ENCODE assay signal across 8 cellular contexts in genomic region chr13:98033277-98034247, GRCh38.
DNase-seq lines count a peak whose midpoint lies in the region; ATAC-seq and TF ChIP-seq lines count a peak whose summit lies in the region.

No MANE protein-coding gene starts in this region.

- H3K4me1 Mint-ChIP-seq in endodermal cell = peaks cover 12% of the 10 kb centered on the region
- H3K4me1 Mint-ChIP-seq in osteocyte (ENCODE audit: unreplicated experiment) = peaks cover 7% of the 10 kb centered on the region

- H3K4me1 ChIP-seq in endodermal cell (ENCODE audit: control insufficient read depth, insufficient read depth, low read length) = no peaks in the 10 kb centered on the region

- no peak overlapping the region for H3K27ac ChIP-seq in endodermal cell (ENCODE audit: low read depth, low read length)

- H3K36me3 Mint-ChIP-seq in endodermal cell (ENCODE audit: low read depth) = no peaks in the 10 kb centered on the region
- H3K36me3 Mint-ChIP-seq in osteocyte (ENCODE audit: unreplicated experiment) = no peaks in the 10 kb centered on the region

- WGBS in endodermal cell (ENCODE audit: insufficient coverage in 1 of 2, insufficient read length in 1 of 2), 2 experiments = 68 to 78% methylated on average over 11 to 17 of the region's 19 CpGs

- DNase-seq in GM03348 (ENCODE audit: low spot score) (peak; percentile 74), NCI-H526 (lab: John Stamatoyannopoulos, UW) (peak; percentile 83 to 95), endodermal cell (peak; percentile 74), osteocyte (ENCODE audit: extremely low spot score, unreplicated experiment) (no peak), HPDE6-E6E7 (ENCODE audit: extremely low spot score) (no peak), NCI-H1105 (lab: John Stamatoyannopoulos, UW) (no peak)

- H3K4me3 ChIP-seq in endodermal cell (ENCODE audit: low read length) = no peak overlapping the region

- no peaks in the 10 kb centered on the region for H3K27me3 ChIP-seq in endodermal cell (ENCODE audit: control insufficient read depth, insufficient read depth, low read length, poor library complexity, severe bottlenecking)

- H3K27ac Mint-ChIP-seq in endodermal cell (peak overlapping the region; percentile 91), osteocyte (ENCODE audit: unreplicated experiment) (no peak overlapping the region)

- peak overlapping the region; percentile 4 for H3K9ac ChIP-seq in endodermal cell (ENCODE audit: extremely low read depth, low read length, poor library complexity, severe bottlenecking)

- H3K9me3 ChIP-seq in endodermal cell (ENCODE audit: control insufficient read depth, low read length) = no peaks in the 10 kb centered on the region

- ATAC-seq in HG02885 (IDR thresholded peaks at IDR 0.05; ENCODE audit: poor library complexity, unreplicated experiment) (no peak), HG03159 (IDR thresholded peaks at IDR 0.05; ENCODE audit: unreplicated experiment) (no peak)

- peak overlapping the region; percentile 8 for H3K4me3 Mint-ChIP-seq in endodermal cell
- no peak overlapping the region for H3K4me3 Mint-ChIP-seq in osteocyte (ENCODE audit: unreplicated experiment)

- no peaks in the 10 kb centered on the region for H3K27me3 Mint-ChIP-seq in endodermal cell (ENCODE audit: insufficient read depth)
- H3K27me3 Mint-ChIP-seq in osteocyte (ENCODE audit: unreplicated experiment) = no peaks in the 10 kb centered on the region

- TF ChIP-seq CTCF in endodermal cell (conservative IDR thresholded peaks at IDR 0.05) (peak; percentile 73), osteocyte (IDR thresholded peaks at IDR 0.05) (peak; percentile 74)

- no peaks in the 10 kb centered on the region for H3K36me3 ChIP-seq in endodermal cell (ENCODE audit: control insufficient read depth, insufficient read depth, low read length)

- no peaks in the 10 kb centered on the region for H3K9me3 Mint-ChIP-seq in endodermal cell
- H3K9me3 Mint-ChIP-seq in osteocyte (ENCODE audit: unreplicated experiment) = no peaks in the 10 kb centered on the region

Comparison
In these comparisons a context has a peak if more than half of its experiments do, and no peak if none do; other contexts are left out.
1. DNase-seq: peak in GM03348 (single experiment), NCI-H526 (2 of 2) and endodermal cell (single experiment); none in osteocyte (single experiment), HPDE6-E6E7 (single experiment) and NCI-H1105 (single experiment).